11 cellular contexts compared by ENCODE assay signal in genomic region chr12:77865178-77865577, GRCh38.
"Had no signal": no experiment of that assay in that cellular context is flagged by ENCODE, and none has a peak within 500 bp of the region (broad histone marks: within the 10 kb centered on the region; RNA-seq: fewer than 3 reads in every experiment).

No MANE protein-coding gene starts in this region.

- H3K9me3 ChIP-seq: HAP-1 had no signal

- H3K27ac ChIP-seq: GM23248 had no signal

- H3K4me3 ChIP-seq: GM23248, GM23338, HAP-1 had no signal

- ATAC-seq: GM23338, HCT116 had no signal

- FAIRE-seq: H1, H54 had no signal

- H3K9ac ChIP-seq: GM23248 had no signal

- H2AFZ ChIP-seq: GM23248, GM23338 had no signal

- H3K36me3 ChIP-seq: HAP-1 had no signal

- DNase-seq: GM23248, GOT3, H7, H9, HCEC 1CT, HFFc6 had no signal
